ENCODE assay signal across 15 cellular contexts in the genomic region with DNA sequence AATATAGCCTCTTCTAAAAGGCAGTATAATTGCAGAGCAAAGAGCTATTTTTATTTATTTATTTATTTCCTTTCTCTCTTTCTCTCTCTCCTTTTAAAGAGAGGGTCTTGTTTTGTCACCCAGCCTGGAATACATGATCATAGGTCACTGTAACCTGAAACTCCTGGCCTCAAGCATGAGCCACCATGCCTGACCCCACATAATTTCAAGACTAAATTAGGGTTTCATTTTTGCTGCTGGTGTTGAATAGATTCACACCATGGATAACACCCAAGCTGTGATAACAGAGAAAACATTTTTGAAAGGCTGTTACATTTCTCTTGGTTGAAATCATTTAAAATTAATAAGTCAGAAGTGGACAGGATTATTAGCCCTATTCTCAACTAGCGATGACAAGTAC.
A peak's percentile ranks its signal among the peaks of the same experiment; 100 is the strongest.
DNase-seq lines count a peak whose midpoint lies in the region; ATAC-seq, FAIRE-seq and TF ChIP-seq lines count a peak whose summit lies in the region.
"Had no signal": no experiment of that assay in that cellular context is flagged by ENCODE, and none has a peak within 500 bp of the region (broad histone marks: within the 10 kb centered on the region; RNA-seq: fewer than 3 reads in every experiment).

No MANE protein-coding gene starts in this region.

- H3K9ac ChIP-seq in HepG2 (ENCODE audit: insufficient read depth, low read depth, low read length) (no peak overlapping the region), mammary epithelial cell (ENCODE audit: insufficient read depth, low read length) (no peak overlapping the region)

- POLR2A ChIA-PET in HepG2 (lab: Yijun Ruan, JAX) (no interaction called here), WTC11 (lab: Charles Lee) (no interaction called here)

- 100% methylated on average over 1 of the region's 1 CpG for WGBS in HepG2 (ENCODE audit: low lambda C conversion rate)
- WGBS in mammary epithelial cell (ENCODE audit: low coverage, missing lambda C conversion rate), result 100% methylated on average over 1 of the region's 1 CpG

- TF ChIP-seq CTCF in GM12864 (IDR thresholded peaks at IDR 0.05; ENCODE audit: low read depth, low read length, missing control alignments) (no peak), HepG2 (CRISPR knock-in tag; IDR thresholded peaks at IDR 0.05) (no peak), WTC11 (IDR thresholded peaks at IDR 0.05) (no peak), mammary epithelial cell (conservative IDR thresholded peaks at IDR 0.05 in 1 of 2, IDR thresholded peaks at IDR 0.05 in 1 of 2; ENCODE audit: extremely low read depth in 1 of 2, insufficient read depth in 1 of 2, low read depth in 1 of 2, low read length in 2 of 2) (no peak)

- no peaks in the 10 kb centered on the region for H3K79me2 ChIP-seq in HepG2 (ENCODE audit: insufficient read depth, low read length)
- H3K79me2 ChIP-seq in mammary epithelial cell (ENCODE audit: insufficient read depth, low read length), result no peaks in the 10 kb centered on the region

- FAIRE-seq in HepG2 (lab: Jason Lieb, UNC), result no peak

- no peak overlapping the region for H3K4me2 ChIP-seq in HepG2 (ENCODE audit: low read depth, low read length)
- no peak overlapping the region for H3K4me2 ChIP-seq in mammary epithelial cell (ENCODE audit: insufficient read depth, low read depth, low read length)

- H4K20me1 ChIP-seq in HepG2 (ENCODE audit: insufficient read depth, low read length) (no peaks in the 10 kb centered on the region), mammary epithelial cell (ENCODE audit: insufficient read depth, low read length) (no peaks in the 10 kb centered on the region)

- no peak for TF ChIP-seq RAD21 in HepG2 (CRISPR knock-in tag; IDR thresholded peaks at IDR 0.05)

- CTCF ChIA-PET in HepG2 (lab: Yijun Ruan, JAX; ENCODE audit: low intra/inter-chr PET ratio, low total read pairs), result no interaction called here
- CTCF ChIA-PET in WTC11 (lab: Charles Lee), result no interaction called here
- CTCF ChIA-PET in mammary epithelial cell (lab: Charles Lee; ENCODE audit: low non-redundant PET), result no interaction called here

- H3K4me3 Mint-ChIP-seq in WTC11, result no peak overlapping the region
- H3K4me3 Mint-ChIP-seq: activated T-cell treated with anti-CD3 and anti-CD28 coated beads, Interleukin-2, amount 50 U/mL, for 72 hours; CD4-positive, CD25-positive, alpha-beta regulatory T cell; nephron had no signal

- peaks cover 5% of the 10 kb centered on the region; the same call in 1 of the 2 replicates for H3K9me3 Mint-ChIP-seq in WTC11
- H3K9me3 Mint-ChIP-seq: activated T-cell treated with anti-CD3 and anti-CD28 coated beads, Interleukin-2, amount 50 U/mL, for 72 hours; nephron had no signal

- peak; percentile 49 for DNase-seq in GM12864 (ENCODE audit: low read depth)
- DNase-seq in HepG2 (ENCODE audit: low spot score), result no peak
- DNase-seq in WTC11 (ENCODE audit: low spot score), result no peak
- DNase-seq in H7, result no peak
- no peak for DNase-seq in mammary epithelial cell
- DNase-seq: activated T-cell treated with anti-CD3 and anti-CD28 coated beads, Interleukin-2, amount 50 U/mL, for 72 hours; CD4-positive, CD25-positive, alpha-beta regulatory T cell; DMS79 treated with DMSO at 0.1 percent for 48 hours; Kasumi-1; lower lobe of right lung; retina had no signal

- H3K27ac ChIP-seq in HepG2 (ENCODE audit: extremely low read length, insufficient read depth, low read length) (no peak overlapping the region), mammary epithelial cell (ENCODE audit: insufficient read depth, low read depth, low read length) (no peak overlapping the region)
- H3K27ac ChIP-seq: lower lobe of right lung had no signal

- H3K4me1 ChIP-seq in HepG2 (ENCODE audit: insufficient read depth, low read length) (no peaks in the 10 kb centered on the region), mammary epithelial cell (ENCODE audit: insufficient read depth, low read length) (no peaks in the 10 kb centered on the region)
- H3K4me1 ChIP-seq: lower lobe of right lung had no signal

- H3K36me3 ChIP-seq in HepG2 (replicated peaks in 1 of 2; ENCODE audit: control insufficient read depth in 1 of 2, insufficient read depth in 2 of 2, low read length in 2 of 2) (no peaks in the 10 kb centered on the region), H7 (replicated peaks; ENCODE audit: control insufficient read depth, insufficient read depth, low read length) (no peaks in the 10 kb centered on the region), mammary epithelial cell (ENCODE audit: insufficient read depth, low read length) (no peaks in the 10 kb centered on the region)
- H3K36me3 ChIP-seq: lower lobe of right lung had no signal

- BruUV-seq in HepG2 (replicated peaks; lab: Mats Ljungman, UMichigan), result no TSS peak
- BruUV-seq in mammary epithelial cell (replicated peaks; lab: Mats Ljungman, UMichigan), result no TSS peak

- H2AFZ ChIP-seq in HepG2 (ENCODE audit: low read length) (no peak overlapping the region), mammary epithelial cell (ENCODE audit: low read depth, low read length) (no peak overlapping the region)

- H3K27me3 Mint-ChIP-seq in WTC11 (ENCODE audit: low read depth), result no peaks in the 10 kb centered on the region

- no peaks in the 10 kb centered on the region for H3K4me1 Mint-ChIP-seq in WTC11
- H3K4me1 Mint-ChIP-seq: CD4-positive, CD25-positive, alpha-beta regulatory T cell; nephron had no signal

- intact Hi-C loops in HepG2 (cut with micrococcal nuclease; ENCODE audit: unreplicated experiment), result no loop called here
- intact Hi-C loops in mammary epithelial cell (cut with micrococcal nuclease), result loop anchor here (10.0 kb wide), 1 partner anchor 1883 kb away; no protein-coding TSS in a partner anchor

- H3K27ac Mint-ChIP-seq in WTC11, result no peak overlapping the region
- H3K27ac Mint-ChIP-seq: activated T-cell treated with anti-CD3 and anti-CD28 coated beads, Interleukin-2, amount 50 U/mL, for 72 hours; CD4-positive, CD25-positive, alpha-beta regulatory T cell; nephron had no signal

- H3K27me3 ChIP-seq in HepG2 (ENCODE audit: control insufficient read depth in 1 of 2, insufficient read depth in 2 of 2, low read length in 2 of 2), result no peaks in the 10 kb centered on the region
- no peaks in the 10 kb centered on the region for H3K27me3 ChIP-seq in H7 (ENCODE audit: control insufficient read depth, insufficient read depth, low read length)
- no peaks in the 10 kb centered on the region for H3K27me3 ChIP-seq in mammary epithelial cell (ENCODE audit: insufficient read depth, low read length)

- in situ Hi-C loops in HepG2 (cut with HindIII; ENCODE audit: extremely low pct_ligation_motif_present, low pct_unique_long_range_greater_than_20kb), result no loop called here
- in situ Hi-C loops in mammary epithelial cell (cut with MboI; ENCODE audit: low sequenced_read_pairs in 2 of 2), result no loop called here

- dilution Hi-C loops in mammary epithelial cell (cut with HindIII; ENCODE audit: low sequenced_read_pairs), result no loop called here

- TF ChIP-seq EP300 in HepG2 (IDR thresholded peaks at IDR 0.05; ENCODE audit: low read depth in 2 of 2, low read length in 2 of 2), result no peak
- no peak for TF ChIP-seq EP300 in HepG2 (CRISPR knock-in tag; IDR thresholded peaks at IDR 0.05; ENCODE audit: borderline replicate concordance)

- no peaks in the 10 kb centered on the region for H3K9me3 ChIP-seq in HepG2 (ENCODE audit: low read length)
- no peaks in the 10 kb centered on the region for H3K9me3 ChIP-seq in mammary epithelial cell (replicated peaks; ENCODE audit: insufficient read depth, low read length)
- H3K9me3 ChIP-seq: lower lobe of right lung had no signal

- peak; percentile 80 for ATAC-seq in GM19328 (IDR thresholded peaks at IDR 0.05; ENCODE audit: unreplicated experiment)
- peak; percentile 83 for ATAC-seq in GM21825 (IDR thresholded peaks at IDR 0.05; ENCODE audit: unreplicated experiment)
- peak; percentile 96 for ATAC-seq in HG03342 (IDR thresholded peaks at IDR 0.05; ENCODE audit: unreplicated experiment)
- ATAC-seq in HepG2, result no peak
- ATAC-seq in WTC11, result no peak
- ATAC-seq: activated T-cell treated with anti-CD3 and anti-CD28 coated beads, Interleukin-2, amount 50 U/mL, for 72 hours; lower lobe of right lung had no signal

- H3K4me3 ChIP-seq in GM12864 (ENCODE audit: low read depth, low read length) (no peak overlapping the region), HepG2 (replicated peaks in 1 of 3; ENCODE audit: insufficient read depth in 1 of 3, low read depth in 2 of 3, low read length in 3 of 3) (no peak overlapping the region), H7 (ENCODE audit: insufficient read depth, low read depth, low read length) (no peak overlapping the region), mammary epithelial cell (replicated peaks in 1 of 3; ENCODE audit: insufficient read depth in 1 of 3, low read depth in 2 of 3, low read length in 3 of 3) (no peak overlapping the region)
- H3K4me3 ChIP-seq: lower lobe of right lung had no signal

- H3K36me3 Mint-ChIP-seq in WTC11, result no peaks in the 10 kb centered on the region
- H3K36me3 Mint-ChIP-seq: CD4-positive, CD25-positive, alpha-beta regulatory T cell had no signal

- TF ChIP-seq POLR2A in HepG2 (IDR thresholded peaks at IDR 0.05; ENCODE audit: insufficient read depth in 1 of 2, low read depth in 2 of 2, low read length in 2 of 2), result no peak

TF ChIP-seq in HepG2, 621 proteins besides CTCF, POLR2A, EP300 and RAD21 (continues in another document):
- TF ChIP-seq, protein P1, sequence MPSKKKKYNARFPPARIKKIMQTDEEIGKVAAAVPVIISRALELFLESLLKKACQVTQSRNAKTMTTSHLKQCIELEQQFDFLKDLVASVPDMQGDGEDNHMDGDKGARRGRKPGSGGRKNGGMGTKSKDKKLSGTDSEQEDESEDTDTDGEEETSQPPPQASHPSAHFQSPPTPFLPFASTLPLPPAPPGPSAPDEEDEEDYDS (CRISPR knock-in tag; IDR thresholded peaks at IDR 0.05), result no peak
- TF ChIP-seq FOXJ3 (CRISPR knock-in tag; IDR thresholded peaks at IDR 0.05; ENCODE audit: borderline replicate concordance) (no peak), KMT2A (CRISPR knock-in tag; IDR thresholded peaks at IDR 0.05) (no peak)
- TF ChIP-seq, protein P2, sequence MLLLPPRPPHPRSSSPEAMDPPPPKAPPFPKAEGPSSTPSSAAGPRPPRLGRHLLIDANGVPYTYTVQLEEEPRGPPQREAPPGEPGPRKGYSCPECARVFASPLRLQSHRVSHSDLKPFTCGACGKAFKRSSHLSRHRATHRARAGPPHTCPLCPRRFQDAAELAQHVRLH (CRISPR knock-in tag; IDR thresholded peaks at IDR 0.05; ENCODE audit: borderline replicate concordance, low read depth), result no peak

TF ChIP-seq in WTC11, 78 proteins besides CTCF, POLR2A, EP300 and RAD21:
- TF ChIP-seq ZNF232 (CRISPR knock-in tag; IDR thresholded peaks at IDR 0.05), result no peak

Comparison
In these comparisons a context has a peak if more than half of its experiments do, and no peak if none do; other contexts are left out.
1. ATAC-seq: peak in GM19328 (single experiment), GM21825 (single experiment) and HG03342 (single experiment); none in HepG2 (single experiment) and WTC11 (single experiment).